ENCODE assay signal across 8 cellular contexts in the genomic region with DNA sequence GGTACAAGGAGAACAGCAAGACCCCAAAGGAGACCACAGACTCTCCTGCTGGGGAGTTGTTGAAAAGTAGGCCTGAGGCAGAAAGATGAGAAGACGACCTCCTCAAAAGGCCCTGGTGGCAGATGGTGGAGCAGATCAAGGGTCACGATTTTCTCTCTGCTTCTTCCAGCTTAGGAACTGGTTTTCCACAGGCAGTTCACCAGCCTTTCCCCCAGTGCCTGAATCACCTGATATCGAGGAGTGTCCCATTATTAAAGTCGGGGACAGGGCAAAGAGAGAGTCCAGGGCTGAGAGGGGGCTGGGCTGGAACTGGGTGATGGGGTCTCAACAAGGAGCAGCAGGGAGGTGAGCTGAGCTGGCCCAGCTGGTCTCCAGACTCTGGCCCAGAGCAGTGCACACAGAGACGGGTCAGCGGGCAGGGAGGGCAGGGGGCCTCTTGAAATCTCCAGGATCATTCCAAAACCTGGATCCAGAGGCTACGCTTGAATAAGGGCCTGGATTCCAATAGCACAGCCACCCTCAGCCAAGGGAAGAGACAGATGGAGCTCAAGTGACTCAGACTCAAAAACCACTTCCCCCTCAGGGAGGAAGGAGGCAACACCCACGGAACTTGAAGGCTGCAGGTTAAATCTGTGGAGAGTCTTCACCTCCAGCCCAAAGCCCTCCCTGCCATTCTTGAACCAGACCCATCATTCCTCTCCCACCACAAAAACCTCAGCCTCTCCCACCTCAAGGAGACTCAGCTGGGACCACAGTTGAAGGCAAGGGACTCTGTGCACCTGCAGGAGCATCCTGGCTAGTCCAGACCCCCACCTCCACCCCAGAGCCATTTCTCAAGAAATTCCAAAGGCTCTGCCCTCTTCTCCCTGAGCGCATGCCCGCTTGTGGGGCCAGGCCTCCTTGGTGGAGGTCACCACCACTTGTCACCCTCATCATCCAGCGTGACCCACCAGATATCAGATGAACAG. TPM values are rescaled to one million over a fixed set of nuclear protein-coding genes. Genes with fewer than 3 reads are reported as not detected.
DNase-seq lines count a peak whose midpoint lies in the region; ATAC-seq lines count a peak whose summit lies in the region.

A gene with protein sequence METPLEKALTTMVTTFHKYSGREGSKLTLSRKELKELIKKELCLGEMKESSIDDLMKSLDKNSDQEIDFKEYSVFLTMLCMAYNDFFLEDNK (minus strand): TSS at position 541 of the 968 bp plus-strand sequence. CDS start 743 bp downstream, outside the sequence.

- H3K27me3 ChIP-seq in BLaER1 (peaks cover 12% of the 10 kb centered on the region), thymus (ENCODE audit: control insufficient read depth, insufficient read depth) (no peaks in the 10 kb centered on the region)

- ATAC-seq in GM21447 (IDR thresholded peaks at IDR 0.05; ENCODE audit: unreplicated experiment), result no peak

- no peaks in the 10 kb centered on the region for H4K20me1 ChIP-seq in BLaER1

- peak; percentile 52 for DNase-seq in NCI-H2171 treated with DMSO at 0.1 percent for 48 hours (lab: John Stamatoyannopoulos, UW)
- peak; percentile 42 for DNase-seq in activated T-cell treated with anti-CD3 and anti-CD28 coated beads for 4 hours
- peak; percentile 77 for DNase-seq in islet precursor cell
- no peak for DNase-seq in NCI-H345 treated with DMSO at 0.1 percent for 48 hours (lab: John Stamatoyannopoulos, UW; ENCODE audit: unreplicated experiment)
- no peak for DNase-seq in NCI-H82 (lab: John Stamatoyannopoulos, UW)

- peak within 1 kb of the TSS; percentile 46 for H3K9ac ChIP-seq in BLaER1

- H3K9me3 ChIP-seq in BLaER1 (no peaks in the 10 kb centered on the region), thymus (ENCODE audit: control insufficient read depth) (no peaks in the 10 kb centered on the region)

- peaks cover 75% of the 10 kb centered on the region for H3K4me1 ChIP-seq in BLaER1
- H3K4me1 ChIP-seq in thymus (ENCODE audit: control insufficient read depth, insufficient read depth, low read length), result peaks cover 55% of the 10 kb centered on the region

- peak within 1 kb of the TSS; percentile 86 for H3K4me2 ChIP-seq in BLaER1

- H3K27ac ChIP-seq in BLaER1 (peak within 1 kb of the TSS; percentile 74), thymus (ENCODE audit: low read depth) (peak within 1 kb of the TSS; percentile 82)

- H3K36me3 ChIP-seq in BLaER1 (no peaks in the 10 kb centered on the region), thymus (ENCODE audit: control insufficient read depth, insufficient read depth) (no peaks in the 10 kb centered on the region)

- WGBS in thymus, result 58% methylated on average over 11 of the region's 11 CpGs

- no peak within 1 kb of the TSS; the same call in 1 of the 2 replicates for H3K4me3 ChIP-seq in BLaER1
- H3K4me3 ChIP-seq in thymus (ENCODE audit: low read length), result no peak within 1 kb of the TSS

RNA-seq across cellular contexts. Expression of the gene that starts here (rescaled TPM):
- polyA plus RNA-seq in thymus, result 0.87 TPM

Comparison
In these comparisons a context has a peak if more than half of its experiments do, and no peak if none do; other contexts are left out.
1. DNase-seq: peak in NCI-H2171 treated with DMSO at 0.1 percent for 48 hours (single experiment), activated T-cell treated with anti-CD3 and anti-CD28 coated beads for 4 hours (single experiment) and islet precursor cell (single experiment); none in NCI-H345 treated with DMSO at 0.1 percent for 48 hours (single experiment) and NCI-H82 (single experiment).